Comparison of ENCODE assay signal across 1 cellular context in the genomic region with DNA sequence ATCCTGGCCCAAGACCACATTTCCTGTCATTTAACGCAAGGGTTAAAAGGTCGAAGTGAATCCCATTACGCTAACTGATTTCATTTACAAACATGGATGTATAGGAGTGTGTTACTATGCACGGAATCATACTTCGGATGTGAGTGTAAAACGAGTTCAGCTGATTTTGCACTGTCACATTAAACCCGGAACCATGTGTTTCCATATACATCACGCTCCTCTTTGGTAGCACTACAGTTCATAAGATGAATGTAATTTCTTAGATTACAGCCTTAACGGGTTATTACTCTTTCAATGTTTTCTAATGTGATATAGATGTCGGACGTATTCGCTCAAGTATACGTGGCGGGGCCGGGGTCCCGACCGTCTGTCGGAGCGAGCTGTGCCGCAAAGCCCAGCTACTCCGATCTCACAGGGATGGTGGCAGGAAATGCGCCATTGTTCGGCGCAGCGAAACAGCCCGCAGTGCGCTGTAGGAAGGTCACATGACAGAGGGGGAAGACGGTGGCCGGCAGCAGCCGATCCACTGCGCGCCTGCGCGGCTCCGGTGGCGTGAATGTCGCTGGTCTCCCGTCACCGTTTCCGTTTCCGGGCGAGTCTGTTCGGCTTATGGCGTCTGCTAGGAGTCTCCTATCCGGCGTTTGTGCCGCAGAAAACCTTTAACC.
TF ChIP-seq lines count a peak whose summit lies in the region.

No MANE protein-coding gene starts in this region.

TF ChIP-seq in HepG2, 621 proteins besides CTCF, POLR2A, EP300 and RAD21 (continued from another document and continues in another):
- TF ChIP-seq, protein P1, sequence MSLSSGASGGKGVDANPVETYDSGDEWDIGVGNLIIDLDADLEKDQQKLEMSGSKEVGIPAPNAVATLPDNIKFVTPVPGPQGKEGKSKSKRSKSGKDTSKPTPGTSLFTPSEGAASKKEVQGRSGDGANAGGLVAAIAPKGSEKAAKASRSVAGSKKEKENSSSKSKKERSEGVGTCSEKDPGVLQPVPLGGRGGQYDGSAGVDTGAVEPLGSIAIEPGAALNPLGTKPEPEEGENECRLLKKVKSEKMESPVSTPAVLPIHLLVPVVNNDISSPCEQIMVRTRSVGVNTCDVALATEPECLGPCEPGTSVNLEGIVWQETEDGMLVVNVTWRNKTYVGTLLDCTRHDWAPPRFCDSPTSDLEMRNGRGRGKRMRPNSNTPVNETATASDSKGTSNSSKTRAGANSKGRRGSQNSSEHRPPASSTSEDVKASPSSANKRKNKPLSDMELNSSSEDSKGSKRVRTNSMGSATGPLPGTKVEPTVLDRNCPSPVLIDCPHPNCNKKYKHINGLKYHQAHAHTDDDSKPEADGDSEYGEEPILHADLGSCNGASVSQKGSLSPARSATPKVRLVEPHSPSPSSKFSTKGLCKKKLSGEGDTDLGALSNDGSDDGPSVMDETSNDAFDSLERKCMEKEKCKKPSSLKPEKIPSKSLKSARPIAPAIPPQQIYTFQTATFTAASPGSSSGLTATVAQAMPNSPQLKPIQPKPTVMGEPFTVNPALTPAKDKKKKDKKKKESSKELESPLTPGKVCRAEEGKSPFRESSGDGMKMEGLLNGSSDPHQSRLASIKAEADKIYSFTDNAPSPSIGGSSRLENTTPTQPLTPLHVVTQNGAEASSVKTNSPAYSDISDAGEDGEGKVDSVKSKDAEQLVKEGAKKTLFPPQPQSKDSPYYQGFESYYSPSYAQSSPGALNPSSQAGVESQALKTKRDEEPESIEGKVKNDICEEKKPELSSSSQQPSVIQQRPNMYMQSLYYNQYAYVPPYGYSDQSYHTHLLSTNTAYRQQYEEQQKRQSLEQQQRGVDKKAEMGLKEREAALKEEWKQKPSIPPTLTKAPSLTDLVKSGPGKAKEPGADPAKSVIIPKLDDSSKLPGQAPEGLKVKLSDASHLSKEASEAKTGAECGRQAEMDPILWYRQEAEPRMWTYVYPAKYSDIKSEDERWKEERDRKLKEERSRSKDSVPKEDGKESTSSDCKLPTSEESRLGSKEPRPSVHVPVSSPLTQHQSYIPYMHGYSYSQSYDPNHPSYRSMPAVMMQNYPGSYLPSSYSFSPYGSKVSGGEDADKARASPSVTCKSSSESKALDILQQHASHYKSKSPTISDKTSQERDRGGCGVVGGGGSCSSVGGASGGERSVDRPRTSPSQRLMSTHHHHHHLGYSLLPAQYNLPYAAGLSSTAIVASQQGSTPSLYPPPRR (CRISPR knock-in tag; IDR thresholded peaks at IDR 0.05; ENCODE audit: borderline replicate concordance) = no peak
- no peak for TF ChIP-seq HMGA1 (CRISPR knock-in tag; conservative IDR thresholded peaks at IDR 0.05)
- no peak for TF ChIP-seq ELF4 (CRISPR knock-in tag; IDR thresholded peaks at IDR 0.05; ENCODE audit: borderline replicate concordance)
- TF ChIP-seq ZNF746 (CRISPR knock-in tag; IDR thresholded peaks at IDR 0.05) = no peak
- no peak for TF ChIP-seq HNF4A (CRISPR knock-in tag; IDR thresholded peaks at IDR 0.05)
- TF ChIP-seq, protein P2, sequence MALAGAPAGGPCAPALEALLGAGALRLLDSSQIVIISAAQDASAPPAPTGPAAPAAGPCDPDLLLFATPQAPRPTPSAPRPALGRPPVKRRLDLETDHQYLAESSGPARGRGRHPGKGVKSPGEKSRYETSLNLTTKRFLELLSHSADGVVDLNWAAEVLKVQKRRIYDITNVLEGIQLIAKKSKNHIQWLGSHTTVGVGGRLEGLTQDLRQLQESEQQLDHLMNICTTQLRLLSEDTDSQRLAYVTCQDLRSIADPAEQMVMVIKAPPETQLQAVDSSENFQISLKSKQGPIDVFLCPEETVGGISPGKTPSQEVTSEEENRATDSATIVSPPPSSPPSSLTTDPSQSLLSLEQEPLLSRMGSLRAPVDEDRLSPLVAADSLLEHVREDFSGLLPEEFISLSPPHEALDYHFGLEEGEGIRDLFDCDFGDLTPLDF (CRISPR knock-in tag; IDR thresholded peaks at IDR 0.05) = no peak
- no peak for TF ChIP-seq ZBTB7B (CRISPR knock-in tag; IDR thresholded peaks at IDR 0.05)
- no peak for TF ChIP-seq SOX13 (IDR thresholded peaks at IDR 0.05)
- no peak for TF ChIP-seq SOX13 (CRISPR knock-in tag; conservative IDR thresholded peaks at IDR 0.05 in 1 of 2, IDR thresholded peaks at IDR 0.05 in 1 of 2)
- no peak for TF ChIP-seq ZNF552 (CRISPR knock-in tag; IDR thresholded peaks at IDR 0.05; ENCODE audit: borderline replicate concordance)
- TF ChIP-seq BRD4 (CRISPR knock-in tag; IDR thresholded peaks at IDR 0.05) = peak; percentile 87
- TF ChIP-seq SMAD3 (CRISPR knock-in tag; IDR thresholded peaks at IDR 0.05) = no peak
- no peak for TF ChIP-seq NCOA2 (CRISPR knock-in tag; IDR thresholded peaks at IDR 0.05)
- TF ChIP-seq, protein P3, sequence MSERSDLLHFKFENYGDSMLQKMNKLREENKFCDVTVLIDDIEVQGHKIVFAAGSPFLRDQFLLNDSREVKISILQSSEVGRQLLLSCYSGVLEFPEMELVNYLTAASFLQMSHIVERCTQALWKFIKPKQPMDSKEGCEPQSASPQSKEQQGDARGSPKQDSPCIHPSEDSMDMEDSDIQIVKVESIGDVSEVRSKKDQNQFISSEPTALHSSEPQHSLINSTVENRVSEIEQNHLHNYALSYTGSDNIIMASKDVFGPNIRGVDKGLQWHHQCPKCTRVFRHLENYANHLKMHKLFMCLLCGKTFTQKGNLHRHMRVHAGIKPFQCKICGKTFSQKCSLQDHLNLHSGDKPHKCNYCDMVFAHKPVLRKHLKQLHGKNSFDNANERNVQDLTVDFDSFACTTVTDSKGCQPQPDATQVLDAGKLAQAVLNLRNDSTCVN (CRISPR knock-in tag; IDR thresholded peaks at IDR 0.05; ENCODE audit: borderline replicate concordance) = no peak
- TF ChIP-seq, protein P4, sequence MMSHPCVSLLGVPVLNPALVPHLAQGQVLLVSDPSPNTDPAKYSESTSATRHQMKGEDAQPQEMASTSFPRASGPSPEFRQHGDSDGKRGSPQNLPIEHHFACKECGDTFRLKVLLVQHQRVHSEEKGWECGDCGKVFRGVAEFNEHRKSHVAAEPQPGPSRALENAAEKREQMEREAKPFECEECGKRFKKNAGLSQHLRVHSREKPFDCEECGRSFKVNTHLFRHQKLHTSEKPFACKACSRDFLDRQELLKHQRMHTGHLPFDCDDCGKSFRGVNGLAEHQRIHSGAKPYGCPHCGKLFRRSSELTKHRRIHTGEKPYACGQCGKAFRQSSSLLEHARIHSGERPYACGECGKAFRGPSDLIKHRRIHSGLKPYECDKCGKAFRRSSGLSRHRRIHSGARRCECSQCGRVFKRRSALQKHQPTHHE (CRISPR knock-in tag; IDR thresholded peaks at IDR 0.05; ENCODE audit: borderline replicate concordance) = no peak
- no peak for TF ChIP-seq ZFP62 (CRISPR knock-in tag; IDR thresholded peaks at IDR 0.05)
- TF ChIP-seq HOXA3 (CRISPR knock-in tag; IDR thresholded peaks at IDR 0.05) = peak; percentile 88
- TF ChIP-seq, protein P5, sequence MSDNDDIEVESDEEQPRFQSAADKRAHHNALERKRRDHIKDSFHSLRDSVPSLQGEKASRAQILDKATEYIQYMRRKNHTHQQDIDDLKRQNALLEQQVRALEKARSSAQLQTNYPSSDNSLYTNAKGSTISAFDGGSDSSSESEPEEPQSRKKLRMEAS (IDR thresholded peaks at IDR 0.05) = peak; percentile 55; the same call in 1 of the 2 replicates
- no peak for TF ChIP-seq RFX3 (CRISPR knock-in tag; IDR thresholded peaks at IDR 0.05)
- no peak for TF ChIP-seq TP53 (CRISPR knock-in tag; conservative IDR thresholded peaks at IDR 0.05)
- TF ChIP-seq, protein P6, sequence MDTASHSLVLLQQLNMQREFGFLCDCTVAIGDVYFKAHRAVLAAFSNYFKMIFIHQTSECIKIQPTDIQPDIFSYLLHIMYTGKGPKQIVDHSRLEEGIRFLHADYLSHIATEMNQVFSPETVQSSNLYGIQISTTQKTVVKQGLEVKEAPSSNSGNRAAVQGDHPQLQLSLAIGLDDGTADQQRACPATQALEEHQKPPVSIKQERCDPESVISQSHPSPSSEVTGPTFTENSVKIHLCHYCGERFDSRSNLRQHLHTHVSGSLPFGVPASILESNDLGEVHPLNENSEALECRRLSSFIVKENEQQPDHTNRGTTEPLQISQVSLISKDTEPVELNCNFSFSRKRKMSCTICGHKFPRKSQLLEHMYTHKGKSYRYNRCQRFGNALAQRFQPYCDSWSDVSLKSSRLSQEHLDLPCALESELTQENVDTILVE (CRISPR knock-in tag; IDR thresholded peaks at IDR 0.05) = no peak
- TF ChIP-seq ONECUT2 (CRISPR knock-in tag; IDR thresholded peaks at IDR 0.05) = no peak
- TF ChIP-seq TAF15 (IDR thresholded peaks at IDR 0.05; ENCODE audit: low read depth, low read length, poor library complexity, severe bottlenecking) = no peak
- peak; percentile 27; the same call in 1 of the 2 replicates for TF ChIP-seq ETV5 (CRISPR knock-in tag; IDR thresholded peaks at IDR 0.05; ENCODE audit: borderline replicate concordance)
- TF ChIP-seq, protein P7, sequence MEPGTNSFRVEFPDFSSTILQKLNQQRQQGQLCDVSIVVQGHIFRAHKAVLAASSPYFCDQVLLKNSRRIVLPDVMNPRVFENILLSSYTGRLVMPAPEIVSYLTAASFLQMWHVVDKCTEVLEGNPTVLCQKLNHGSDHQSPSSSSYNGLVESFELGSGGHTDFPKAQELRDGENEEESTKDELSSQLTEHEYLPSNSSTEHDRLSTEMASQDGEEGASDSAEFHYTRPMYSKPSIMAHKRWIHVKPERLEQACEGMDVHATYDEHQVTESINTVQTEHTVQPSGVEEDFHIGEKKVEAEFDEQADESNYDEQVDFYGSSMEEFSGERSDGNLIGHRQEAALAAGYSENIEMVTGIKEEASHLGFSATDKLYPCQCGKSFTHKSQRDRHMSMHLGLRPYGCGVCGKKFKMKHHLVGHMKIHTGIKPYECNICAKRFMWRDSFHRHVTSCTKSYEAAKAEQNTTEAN (CRISPR knock-in tag; conservative IDR thresholded peaks at IDR 0.05) = no peak
- no peak for TF ChIP-seq ZNF230 (CRISPR knock-in tag; IDR thresholded peaks at IDR 0.05)
- TF ChIP-seq ZSCAN22 (CRISPR knock-in tag; IDR thresholded peaks at IDR 0.05) = no peak
- 0 out of 2 replicates have a peak, but pooled peaks have one; percentile 45 for TF ChIP-seq ZNF333 (CRISPR knock-in tag; IDR thresholded peaks at IDR 0.05; ENCODE audit: borderline replicate concordance)
- TF ChIP-seq ZNF589 (CRISPR knock-in tag; conservative IDR thresholded peaks at IDR 0.05) = no peak
- TF ChIP-seq NCOA1 (CRISPR knock-in tag; IDR thresholded peaks at IDR 0.05) = no peak
- TF ChIP-seq RARG (CRISPR knock-in tag; IDR thresholded peaks at IDR 0.05; ENCODE audit: low read depth) = no peak
- no peak for TF ChIP-seq FOXA3 (CRISPR knock-in tag; IDR thresholded peaks at IDR 0.05)
- no peak for TF ChIP-seq PHB2 (IDR thresholded peaks at IDR 0.05; ENCODE audit: partially characterized antibody)
- no peak for TF ChIP-seq NFKBIZ (CRISPR knock-in tag; IDR thresholded peaks at IDR 0.05)
- no peak for TF ChIP-seq HOXA9 (CRISPR knock-in tag; IDR thresholded peaks at IDR 0.05; ENCODE audit: borderline replicate concordance)
- no peak for TF ChIP-seq ZNF10 (CRISPR knock-in tag; IDR thresholded peaks at IDR 0.05; ENCODE audit: borderline replicate concordance, low read depth)
- no peak for TF ChIP-seq MATR3 (CRISPR knock-in tag; IDR thresholded peaks at IDR 0.05)
- no peak for TF ChIP-seq ZFX (CRISPR knock-in tag; IDR thresholded peaks at IDR 0.05; ENCODE audit: low read depth)
- TF ChIP-seq THAP11 (CRISPR knock-in tag; IDR thresholded peaks at IDR 0.05) = peak; percentile 72
- no peak for TF ChIP-seq ZNF747 (CRISPR knock-in tag; IDR thresholded peaks at IDR 0.05; ENCODE audit: borderline replicate concordance)
- 0 out of 2 replicates have a peak, but pooled peaks have one; percentile 25 for TF ChIP-seq ZBTB21 (CRISPR knock-in tag; IDR thresholded peaks at IDR 0.05)
- no peak for TF ChIP-seq ZNF781 (CRISPR knock-in tag; IDR thresholded peaks at IDR 0.05; ENCODE audit: borderline replicate concordance, not compliant biosample characterization)
- TF ChIP-seq ZNF44 (CRISPR knock-in tag; IDR thresholded peaks at IDR 0.05) = no peak
- TF ChIP-seq, protein P8, sequence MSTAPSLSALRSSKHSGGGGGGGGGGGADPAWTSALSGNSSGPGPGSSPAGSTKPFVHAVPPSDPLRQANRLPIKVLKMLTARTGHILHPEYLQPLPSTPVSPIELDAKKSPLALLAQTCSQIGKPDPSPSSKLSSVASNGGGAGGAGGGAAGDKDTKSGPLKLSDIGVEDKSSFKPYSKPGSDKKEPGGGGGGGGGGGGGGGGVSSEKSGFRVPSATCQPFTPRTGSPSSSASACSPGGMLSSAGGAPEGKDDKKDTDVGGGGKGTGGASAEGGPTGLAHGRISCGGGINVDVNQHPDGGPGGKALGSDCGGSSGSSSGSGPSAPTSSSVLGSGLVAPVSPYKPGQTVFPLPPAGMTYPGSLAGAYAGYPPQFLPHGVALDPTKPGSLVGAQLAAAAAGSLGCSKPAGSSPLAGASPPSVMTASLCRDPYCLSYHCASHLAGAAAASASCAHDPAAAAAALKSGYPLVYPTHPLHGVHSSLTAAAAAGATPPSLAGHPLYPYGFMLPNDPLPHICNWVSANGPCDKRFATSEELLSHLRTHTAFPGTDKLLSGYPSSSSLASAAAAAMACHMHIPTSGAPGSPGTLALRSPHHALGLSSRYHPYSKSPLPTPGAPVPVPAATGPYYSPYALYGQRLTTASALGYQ (CRISPR knock-in tag; IDR thresholded peaks at IDR 0.05) = no peak
- TF ChIP-seq, protein P9, sequence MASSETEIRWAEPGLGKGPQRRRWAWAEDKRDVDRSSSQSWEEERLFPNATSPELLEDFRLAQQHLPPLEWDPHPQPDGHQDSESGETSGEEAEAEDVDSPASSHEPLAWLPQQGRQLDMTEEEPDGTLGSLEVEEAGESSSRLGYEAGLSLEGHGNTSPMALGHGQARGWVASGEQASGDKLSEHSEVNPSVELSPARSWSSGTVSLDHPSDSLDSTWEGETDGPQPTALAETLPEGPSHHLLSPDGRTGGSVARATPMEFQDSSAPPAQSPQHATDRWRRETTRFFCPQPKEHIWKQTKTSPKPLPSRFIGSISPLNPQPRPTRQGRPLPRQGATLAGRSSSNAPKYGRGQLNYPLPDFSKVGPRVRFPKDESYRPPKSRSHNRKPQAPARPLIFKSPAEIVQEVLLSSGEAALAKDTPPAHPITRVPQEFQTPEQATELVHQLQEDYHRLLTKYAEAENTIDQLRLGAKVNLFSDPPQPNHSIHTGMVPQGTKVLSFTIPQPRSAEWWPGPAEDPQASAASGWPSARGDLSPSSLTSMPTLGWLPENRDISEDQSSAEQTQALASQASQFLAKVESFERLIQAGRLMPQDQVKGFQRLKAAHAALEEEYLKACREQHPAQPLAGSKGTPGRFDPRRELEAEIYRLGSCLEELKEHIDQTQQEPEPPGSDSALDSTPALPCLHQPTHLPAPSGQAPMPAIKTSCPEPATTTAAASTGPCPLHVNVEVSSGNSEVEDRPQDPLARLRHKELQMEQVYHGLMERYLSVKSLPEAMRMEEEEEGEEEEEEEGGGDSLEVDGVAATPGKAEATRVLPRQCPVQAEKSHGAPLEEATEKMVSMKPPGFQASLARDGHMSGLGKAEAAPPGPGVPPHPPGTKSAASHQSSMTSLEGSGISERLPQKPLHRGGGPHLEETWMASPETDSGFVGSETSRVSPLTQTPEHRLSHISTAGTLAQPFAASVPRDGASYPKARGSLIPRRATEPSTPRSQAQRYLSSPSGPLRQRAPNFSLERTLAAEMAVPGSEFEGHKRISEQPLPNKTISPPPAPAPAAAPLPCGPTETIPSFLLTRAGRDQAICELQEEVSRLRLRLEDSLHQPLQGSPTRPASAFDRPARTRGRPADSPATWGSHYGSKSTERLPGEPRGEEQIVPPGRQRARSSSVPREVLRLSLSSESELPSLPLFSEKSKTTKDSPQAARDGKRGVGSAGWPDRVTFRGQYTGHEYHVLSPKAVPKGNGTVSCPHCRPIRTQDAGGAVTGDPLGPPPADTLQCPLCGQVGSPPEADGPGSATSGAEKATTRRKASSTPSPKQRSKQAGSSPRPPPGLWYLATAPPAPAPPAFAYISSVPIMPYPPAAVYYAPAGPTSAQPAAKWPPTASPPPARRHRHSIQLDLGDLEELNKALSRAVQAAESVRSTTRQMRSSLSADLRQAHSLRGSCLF (CRISPR knock-in tag; IDR thresholded peaks at IDR 0.05; ENCODE audit: borderline replicate concordance) = no peak
- TF ChIP-seq RFXAP (CRISPR knock-in tag; IDR thresholded peaks at IDR 0.05; ENCODE audit: borderline replicate concordance) = no peak
- TF ChIP-seq MLLT10 (CRISPR knock-in tag; IDR thresholded peaks at IDR 0.05) = no peak
